18 cellular contexts compared by ENCODE assay signal in genomic region chr3:128081226-128081625, GRCh38. TPM values are rescaled to one million over a fixed set of nuclear protein-coding genes. Genes with fewer than 3 reads are reported as not detected.
DNase-seq lines count a peak whose midpoint lies in the region; ATAC-seq and TF ChIP-seq lines count a peak whose summit lies in the region.
"Had no signal": no experiment of that assay in that cellular context is flagged by ENCODE, and none has a peak within 500 bp of the region (broad histone marks: within the 10 kb centered on the region; RNA-seq: fewer than 3 reads in every experiment).

No MANE protein-coding gene starts in this region.

- H3K4me3 Mint-ChIP-seq in HFFc6 (no peak overlapping the region), endodermal cell (no peak overlapping the region)
- H3K4me3 Mint-ChIP-seq: CD4-positive, alpha-beta memory T cell had no signal

- H3K4me1 ChIP-seq in endodermal cell (ENCODE audit: control insufficient read depth, insufficient read depth, low read length): no peaks in the 10 kb centered on the region
- peaks cover 0 to 54% (median 46%) of the 10 kb centered on the region in 4 donors for H3K4me1 ChIP-seq in sigmoid colon

- H3K27ac ChIP-seq in endodermal cell (ENCODE audit: low read depth, low read length) (no peak overlapping the region), sigmoid colon (no peak overlapping the region)

- H3K27ac Mint-ChIP-seq in HFFc6 (peak overlapping the region; percentile 87), endodermal cell (no peak overlapping the region)
- H3K27ac Mint-ChIP-seq: CD4-positive, alpha-beta memory T cell had no signal

- peaks cover 60% of the 10 kb centered on the region for H3K4me1 Mint-ChIP-seq in HFFc6 (ENCODE audit: low read depth)
- no peaks in the 10 kb centered on the region for H3K4me1 Mint-ChIP-seq in endodermal cell

- no peaks in the 10 kb centered on the region; the same call in 1 of the 2 replicates for H3K27me3 Mint-ChIP-seq in HFFc6 (ENCODE audit: insufficient read depth)
- H3K27me3 Mint-ChIP-seq in endodermal cell (ENCODE audit: insufficient read depth): peaks cover 11% of the 10 kb centered on the region
- H3K27me3 Mint-ChIP-seq: CD4-positive, alpha-beta memory T cell had no signal

- peak; percentile 5 for DNase-seq in activated CD4-positive, CD25-positive, alpha-beta regulatory T cell treated with anti-CD3 and anti-CD28 coated beads, Interleukin-2, amount 50 U/mL, for 72 hours
- DNase-seq in HFFc6: no peak
- DNase-seq in endodermal cell: peak; percentile 20
- DNase-seq in sigmoid colon: peak; percentile 28
- DNase-seq in SW480 (ENCODE audit: low spot score): no peak
- DNase-seq: 8988T; CD4-positive, alpha-beta memory T cell; NCI-H1417 treated with DMSO at 0.1 percent for 48 hours; NCI-H187 treated with DMSO at 0.1 percent for 48 hours; NCI-H226; NCI-H524; NCI-H82; OCI-M1; SHP77; SK-N-SH had no signal

- TF ChIP-seq POLR2A in sigmoid colon (IDR thresholded peaks at IDR 0.05): no peak

- ATAC-seq in activated CD4-positive, CD25-positive, alpha-beta regulatory T cell treated with anti-CD3 and anti-CD28 coated beads, Interleukin-2, amount 50 U/mL, for 24 hours: no peak
- ATAC-seq in HG02970 (IDR thresholded peaks at IDR 0.05; ENCODE audit: low FRiP score, unreplicated experiment): no peak
- ATAC-seq in HG03571 (IDR thresholded peaks at IDR 0.05; ENCODE audit: unreplicated experiment): no peak

- H3K9me3 ChIP-seq in endodermal cell (ENCODE audit: control insufficient read depth, low read length): no peaks in the 10 kb centered on the region
- no peaks in the 10 kb centered on the region for H3K9me3 ChIP-seq in sigmoid colon
- H3K9me3 ChIP-seq: SK-N-SH had no signal

- TF ChIP-seq EP300 in sigmoid colon (IDR thresholded peaks at IDR 0.05): no peak

- intact Hi-C loops in sigmoid colon (cut with DNase I): no loop called here

- H3K9me3 Mint-ChIP-seq in HFFc6 (no peaks in the 10 kb centered on the region), endodermal cell (no peaks in the 10 kb centered on the region)
- H3K9me3 Mint-ChIP-seq: CD4-positive, alpha-beta memory T cell had no signal

- TF ChIP-seq CTCF in HFFc6 (IDR thresholded peaks at IDR 0.05) (no peak), endodermal cell (conservative IDR thresholded peaks at IDR 0.05) (no peak), sigmoid colon (IDR thresholded peaks at IDR 0.05) (no peak)

- H3K36me3 Mint-ChIP-seq in HFFc6 (ENCODE audit: low read depth): peaks cover 38% of the 10 kb centered on the region
- peaks cover 56% of the 10 kb centered on the region for H3K36me3 Mint-ChIP-seq in endodermal cell (ENCODE audit: low read depth)

- H3K4me3 ChIP-seq in endodermal cell (ENCODE audit: low read length): no peak overlapping the region
- no peak overlapping the region for H3K4me3 ChIP-seq in sigmoid colon

- no peak overlapping the region for H3K9ac ChIP-seq in endodermal cell (ENCODE audit: extremely low read depth, low read length, poor library complexity, severe bottlenecking)
- H3K9ac ChIP-seq: SK-N-SH had no signal

- 93 to 98% methylated on average over 5 to 6 of the region's 6 CpGs for WGBS in endodermal cell (ENCODE audit: insufficient coverage in 1 of 2, insufficient read length in 1 of 2), 2 experiments
- 69 to 87% methylated on average over 6 of the region's 6 CpGs for WGBS in sigmoid colon, 2 donors

- H3K36me3 ChIP-seq in endodermal cell (ENCODE audit: control insufficient read depth, insufficient read depth, low read length): peaks cover 47% of the 10 kb centered on the region
- H3K36me3 ChIP-seq in sigmoid colon: peaks cover 0 to 24% (median 6%) of the 10 kb centered on the region in 4 donors

- no peaks in the 10 kb centered on the region for H3K27me3 ChIP-seq in endodermal cell (ENCODE audit: control insufficient read depth, insufficient read depth, low read length, poor library complexity, severe bottlenecking)
- peaks cover 0 to 4% (median 0%) of the 10 kb centered on the region in 3 donors for H3K27me3 ChIP-seq in sigmoid colon

RNA-seq across cellular contexts. Expression of gene SEC61A1, which starts 29.0 kb away (rescaled TPM):
- 100 to 1,000 TPM; 497 to 608 (median 536) TPM for total RNA-seq in HFFc6 (2021; fragmentation: NEBNext Ultra II Directional; extraction: Animal tissue kit (Norgen Biotek cat#: 25700))
- 100 to 1,000 TPM; 152 to 174 TPM for total RNA-seq in endodermal cell
- 127 TPM for polyA plus RNA-seq in endodermal cell (2013, experiment 1 of 2)
- 122 TPM for polyA plus RNA-seq in endodermal cell (2013, experiment 2 of 2)
- total RNA-seq in sigmoid colon: 10 to 100 TPM; 52.3 to 82.5 (median 63.0) TPM
- 100 to 1,000 TPM in 1 of 3 donors, 10 to 100 TPM in 2; 17.4 to 152 (median 20.1) TPM for polyA plus RNA-seq in sigmoid colon

RNA-seq across cellular contexts. Expression of gene RUVBL1, which starts 42.4 kb away (rescaled TPM):
- total RNA-seq in HFFc6 (2021; fragmentation: NEBNext Ultra II Directional; extraction: Animal tissue kit (Norgen Biotek cat#: 25700)): 10 to 100 TPM; 61.2 to 75.4 (median 69.2) TPM
- 10 to 100 TPM; 81.2 to 91.1 TPM for total RNA-seq in endodermal cell
- polyA plus RNA-seq in endodermal cell (2013, experiment 1 of 2): 95.6 TPM
- 92.5 TPM for polyA plus RNA-seq in endodermal cell (2013, experiment 2 of 2)
- total RNA-seq in sigmoid colon: 10 to 100 TPM; 16.3 to 20.9 (median 17.1) TPM
- 10 to 100 TPM; 12.0 to 40.6 (median 12.7) TPM for polyA plus RNA-seq in sigmoid colon

Comparison
In these comparisons a context has a peak if more than half of its experiments do, and no peak if none do; other contexts are left out.
1. DNase-seq: peak in activated CD4-positive, CD25-positive, alpha-beta regulatory T cell treated with anti-CD3 and anti-CD28 coated beads, Interleukin-2, amount 50 U/mL, for 72 hours (single experiment), endodermal cell (single experiment) and sigmoid colon (single experiment); none in HFFc6 (single experiment) and SW480 (single experiment).